In genomic region chr12:62603061-62603810, GRCh38 we compare ENCODE assay signal across 8 cellular contexts.
DNase-seq lines count a peak whose midpoint lies in the region; ATAC-seq and TF ChIP-seq lines count a peak whose summit lies in the region.

No MANE protein-coding gene starts in this region.

- H4K20me1 ChIP-seq in fibroblast of lung (ENCODE audit: control insufficient read depth, extremely low read depth, insufficient read depth, low read length): no peaks in the 10 kb centered on the region

- H3K9me3 ChIP-seq in HUES64 (ENCODE audit: insufficient read depth, low read depth, low read length) (no peaks in the 10 kb centered on the region), fibroblast of lung (ENCODE audit: control insufficient read depth, insufficient read depth, low read depth, low read length) (no peaks in the 10 kb centered on the region)

- H3K9ac ChIP-seq in HUES64 (ENCODE audit: low read depth, low read length) (peak overlapping the region; percentile 97), fibroblast of lung (ENCODE audit: insufficient read depth, low read length) (peak overlapping the region; percentile 100)

- peak overlapping the region; percentile 85 for H3K4me2 ChIP-seq in fibroblast of lung (ENCODE audit: extremely low read depth, insufficient read depth, low read length)

- H3K27ac ChIP-seq in HUES64 (ENCODE audit: low read depth, low read length): peak overlapping the region; percentile 100
- peak overlapping the region; percentile 100 for H3K27ac ChIP-seq in fibroblast of lung (ENCODE audit: insufficient read depth, low read length)

- H3K4me1 ChIP-seq in HUES64 (ENCODE audit: insufficient read depth, low read length) (peaks cover 31% of the 10 kb centered on the region), fibroblast of lung (ENCODE audit: control insufficient read depth, extremely low read depth, insufficient read depth, low read length) (peaks cover 2% of the 10 kb centered on the region)

- H3K79me2 ChIP-seq in fibroblast of lung (ENCODE audit: control insufficient read depth, insufficient read depth, low read length): peaks cover 55% of the 10 kb centered on the region

- H3K27me3 ChIP-seq in HUES64 (ENCODE audit: insufficient read depth, low read length): no peaks in the 10 kb centered on the region
- H3K27me3 ChIP-seq in fibroblast of lung (ENCODE audit: control insufficient read depth, insufficient read depth, low read length): no peaks in the 10 kb centered on the region

- H3K4me3 ChIP-seq in HUES64 (ENCODE audit: low read length) (peak overlapping the region; percentile 71), fibroblast of lung (replicated peaks in 1 of 4; ENCODE audit: control extremely low read depth in 1 of 4, insufficient read depth in 1 of 4, low read depth in 3 of 4, low read length in 4 of 4) (peak overlapping the region; percentile 85 to 99 (median 93))

- peak overlapping the region; percentile 99 for H3K27ac Mint-ChIP-seq in activated T-helper 1 cell treated with anti-CD3 and anti-CD28 coated beads, Interleukin-12 subunit alpha, Interleukin-12 subunit beta, Interleukin-2, Interleukin-4 antibody, amounts not matched to agents 30 ng/mL and 10 ng/mL and 1 ng/mL, durations not matched to agents 14 hours and 24 hours and 36 hours
- H3K27ac Mint-ChIP-seq in natural killer cell: peak overlapping the region; percentile 99 to 100

- DNase-seq in DMS53 (lab: John Stamatoyannopoulos, UW) (peak; percentile 97), fibroblast of lung (ENCODE audit: low read depth in 2 of 2) (peak; percentile 81 to 90), natural killer cell (peak; percentile 78)
- DNase-seq in activated T-helper 1 cell treated with anti-CD3 and anti-CD28 coated beads, Interleukin-12 subunit alpha, Interleukin-12 subunit beta, Interleukin-2, Interleukin-4 antibody, amounts not matched to agents 30 ng/mL and 10 ng/mL and 1 ng/mL, durations not matched to agents 14 hours and 24 hours and 36 hours (ENCODE audit: low spot score): peak; percentile 75
- peak; percentile 78 to 92 (median 85) for DNase-seq in stimulated activated naive CD4-positive, alpha-beta T cell (lab: John Stamatoyannopoulos, UW)

- ATAC-seq in GM21515 (IDR thresholded peaks at IDR 0.05; ENCODE audit: unreplicated experiment) (peak; percentile 66), natural killer cell (peak; percentile 60 to 81 (median 64))

- intact Hi-C loops in activated T-helper 1 cell treated with anti-CD3 and anti-CD28 coated beads, Interleukin-12 subunit alpha, Interleukin-12 subunit beta, Interleukin-2, Interleukin-4 antibody, amounts not matched to agents 30 ng/mL and 10 ng/mL and 1 ng/mL, durations not matched to agents 14 hours and 24 hours and 36 hours (cut with micrococcal nuclease): loop anchor here (1.0 to 10.0 kb wide), 6 partner anchors 22 to 1849 kb away; partner anchors contain the start of genes TBK1, USP15 and XPOT
- intact Hi-C loops in natural killer cell (cut with micrococcal nuclease): loop anchor here (1.0 to 2.0 kb wide), 2 partner anchors 136 to 343 kb away; partner anchors contain the start of genes MON2 and USP15

- TF ChIP-seq CTCF in fibroblast of lung (conservative IDR thresholded peaks at IDR 0.05 in 1 of 2, IDR thresholded peaks at IDR 0.05 in 1 of 2; ENCODE audit: low read depth in 1 of 2, low read length in 2 of 2): peak; percentile 39 to 50
- TF ChIP-seq CTCF in natural killer cell (IDR thresholded peaks at IDR 0.05): no peak

- peaks cover 45% of the 10 kb centered on the region for H3K4me1 Mint-ChIP-seq in activated T-helper 1 cell treated with anti-CD3 and anti-CD28 coated beads, Interleukin-12 subunit alpha, Interleukin-12 subunit beta, Interleukin-2, Interleukin-4 antibody, amounts not matched to agents 30 ng/mL and 10 ng/mL and 1 ng/mL, durations not matched to agents 14 hours and 24 hours and 36 hours (ENCODE audit: low read depth)
- H3K4me1 Mint-ChIP-seq in natural killer cell: peaks cover 34 to 38% of the 10 kb centered on the region in 2 donors

- under 1% methylated on average over 94 of the region's 94 CpGs for WGBS in HUES64

- H3K36me3 ChIP-seq in HUES64 (ENCODE audit: insufficient read depth, low read length) (no peaks in the 10 kb centered on the region), fibroblast of lung (ENCODE audit: control insufficient read depth, insufficient read depth, low read length) (no peaks in the 10 kb centered on the region)

- H3K4me3 Mint-ChIP-seq in activated T-helper 1 cell treated with anti-CD3 and anti-CD28 coated beads, Interleukin-12 subunit alpha, Interleukin-12 subunit beta, Interleukin-2, Interleukin-4 antibody, amounts not matched to agents 30 ng/mL and 10 ng/mL and 1 ng/mL, durations not matched to agents 14 hours and 24 hours and 36 hours: peak overlapping the region; percentile 90
- peak overlapping the region; percentile 91 for H3K4me3 Mint-ChIP-seq in natural killer cell

- no peaks in the 10 kb centered on the region for H3K9me3 Mint-ChIP-seq in activated T-helper 1 cell treated with anti-CD3 and anti-CD28 coated beads, Interleukin-12 subunit alpha, Interleukin-12 subunit beta, Interleukin-2, Interleukin-4 antibody, amounts not matched to agents 30 ng/mL and 10 ng/mL and 1 ng/mL, durations not matched to agents 14 hours and 24 hours and 36 hours
- H3K9me3 Mint-ChIP-seq in natural killer cell: no peaks in the 10 kb centered on the region

- peaks cover 4% of the 10 kb centered on the region for H3K27me3 Mint-ChIP-seq in activated T-helper 1 cell treated with anti-CD3 and anti-CD28 coated beads, Interleukin-12 subunit alpha, Interleukin-12 subunit beta, Interleukin-2, Interleukin-4 antibody, amounts not matched to agents 30 ng/mL and 10 ng/mL and 1 ng/mL, durations not matched to agents 14 hours and 24 hours and 36 hours (ENCODE audit: insufficient read depth)
- H3K27me3 Mint-ChIP-seq in natural killer cell (ENCODE audit: low read depth in 2 of 2): no peaks in the 10 kb centered on the region

- no peak overlapping the region for H2AFZ ChIP-seq in fibroblast of lung (ENCODE audit: low read length)

- peaks cover 13% of the 10 kb centered on the region for H3K36me3 Mint-ChIP-seq in activated T-helper 1 cell treated with anti-CD3 and anti-CD28 coated beads, Interleukin-12 subunit alpha, Interleukin-12 subunit beta, Interleukin-2, Interleukin-4 antibody, amounts not matched to agents 30 ng/mL and 10 ng/mL and 1 ng/mL, durations not matched to agents 14 hours and 24 hours and 36 hours (ENCODE audit: low read depth)
- H3K36me3 Mint-ChIP-seq in natural killer cell: no peaks in the 10 kb centered on the region

TF ChIP-seq in PFSK-1, 5 proteins besides CTCF, POLR2A, EP300 and RAD21:
- TF ChIP-seq SIN3A (IDR thresholded peaks at IDR 0.05; ENCODE audit: borderline replicate concordance, insufficient read depth, low read length) (no peak), FOXP2 (optimal IDR thresholded peaks at IDR 0.05; ENCODE audit: borderline replicate concordance, extremely low read depth, extremely low read length, insufficient read depth) (peak; percentile 87), REST (IDR thresholded peaks at IDR 0.05; ENCODE audit: insufficient read depth in 1 of 2, low read depth in 2 of 2, low read length in 2 of 2) (no peak)

Comparison
In these comparisons a context has a peak if more than half of its experiments do, and no peak if none do; other contexts are left out.
1. Peak in every context shown above with its lines: DNase-seq, ATAC-seq, H3K4me3 ChIP-seq and H3K27ac ChIP-seq.